32 cellular contexts compared by ENCODE assay signal in genomic region chr7:2383543-2384274, GRCh38. TPM values are rescaled to one million over a fixed set of nuclear protein-coding genes. Genes with fewer than 3 reads are reported as not detected.
A peak's percentile ranks its signal among the peaks of the same experiment; 100 is the strongest.
DNase-seq lines count a peak whose midpoint lies in the region; ATAC-seq, FAIRE-seq and TF ChIP-seq lines count a peak whose summit lies in the region.
"Had no signal": no experiment of that assay in that cellular context is flagged by ENCODE, and none has a peak within 500 bp of the region (broad histone marks: within the 10 kb centered on the region; RNA-seq: fewer than 3 reads in every experiment).

No MANE protein-coding gene starts in this region.

- CTCF ChIA-PET in GM12878 (lab: Yijun Ruan, JAX) = interaction anchor here (0.6 to 1.5 kb wide), 5 partner anchors 9 to 85 kb away, joined by 3 to 13 read pairs (median 3); no protein-coding TSS in a partner anchor

- 88% methylated on average over 22 of the region's 29 CpGs for WGBS in GM12878 (ENCODE audit: insufficient coverage, insufficient replicate concordance, low lambda C conversion rate, missing lambda C conversion rate)

- H3K27ac Mint-ChIP-seq in stimulated activated effector memory CD8-positive, alpha-beta T cell treated with anti-CD3 and anti-CD28 coated beads, Interleukin-12 subunit alpha, Interleukin-12 subunit beta, amount 100 ng/mL, for 72 hours = peak overlapping the region; percentile 52
- H3K27ac Mint-ChIP-seq: activated CD8-positive, alpha-beta T cell treated with anti-CD3 and anti-CD28 coated beads, Interleukin-2, amount 10 ng/mL, durations not matched to agents 7 days and 5 days; activated T-helper 17 cell treated with anti-CD3 and anti-CD28 coated beads, Interleukin-2, amount 50 U/mL, for 72 hours; CD4-positive, CD25-positive, alpha-beta regulatory T cell; dendritic cell treated with granulocyte-macrophage colony-stimulating factor and Interleukin-4, amounts not matched to agents 40 ng/mL and 50 ng/mL, for 4 days; T-helper 2 cell treated with Interferon-gamma antibody and Interleukin-4, amounts not matched to agents 5 μg/mL and 100 μg/mL, for 36 hours had no signal

- BruUV-seq in GM12878 (replicated peaks; lab: Mats Ljungman, UMichigan) = no TSS peak

- H3K36me3 Mint-ChIP-seq in stimulated activated effector memory CD8-positive, alpha-beta T cell treated with anti-CD3 and anti-CD28 coated beads, Interleukin-12 subunit alpha, Interleukin-12 subunit beta, amount 100 ng/mL, for 72 hours = peaks cover 48% of the 10 kb centered on the region

- H3K9me3 ChIP-seq in right atrium auricular region (no peaks in the 10 kb centered on the region), GM12878 (replicated peaks; ENCODE audit: control insufficient read depth, insufficient read depth, low read length) (no peaks in the 10 kb centered on the region)
- H3K9me3 ChIP-seq: body of pancreas, esophagus muscularis mucosa, HAP-1, neutrophil, prostate gland, sigmoid colon, upper lobe of left lung had no signal

- FAIRE-seq in GM12878 (lab: Jason Lieb, UNC) = no peak
- FAIRE-seq: keratinocyte had no signal

- TF ChIP-seq EP300 in GM12878 (IDR thresholded peaks at IDR 0.05; ENCODE audit: borderline replicate concordance in 1 of 2, control insufficient read depth in 1 of 2, low read depth in 2 of 2, low read length in 2 of 2) = no peak

- DNase-seq in Right ventricle myocardium inferior (ENCODE audit: missing footprints) (no peak), right atrium auricular region (ENCODE audit: low spot score) (no peak), NCI-H524 treated with DMSO at 0.1 percent for 48 hours (lab: John Stamatoyannopoulos, UW) (peak; percentile 64), GM12878 (ENCODE audit: low read depth, low spot score) (no peak), NCI-H1417 treated with DMSO at 0.1 percent for 48 hours (lab: John Stamatoyannopoulos, UW) (no peak), NCI-H446 treated with DMSO at 0.1 percent for 48 hours (lab: John Stamatoyannopoulos, UW) (no peak)
- DNase-seq in stimulated activated effector memory CD8-positive, alpha-beta T cell treated with anti-CD3 and anti-CD28 coated beads, Interleukin-12 subunit alpha, Interleukin-12 subunit beta, amount 100 ng/mL, for 72 hours (ENCODE audit: low spot score in 2 of 2) = no peak
- DNase-seq: 8988T; activated CD4-positive, alpha-beta T cell treated with anti-CD3 and anti-CD28 coated beads for 4 hours; activated naive CD4-positive, alpha-beta T cell treated with anti-CD3 and anti-CD28 coated beads, Interleukin-2, amount 50 U/mL, for 16 hours; body of pancreas; left ventricle myocardium superior; NCI-H146; NCI-H510A; SHP77 treated with DMSO at 0.1 percent for 48 hours; sigmoid colon; stimulated activated CD4-positive, alpha-beta T cell treated with anti-CD3 and anti-CD28 coated beads, Interleukin-4, amount 100 ng/mL, for 1 hour had no signal

- no peaks in the 10 kb centered on the region for H4K20me1 ChIP-seq in GM12878 (ENCODE audit: control insufficient read depth, insufficient read depth)

- no peak overlapping the region for H3K4me3 Mint-ChIP-seq in stimulated activated effector memory CD8-positive, alpha-beta T cell treated with anti-CD3 and anti-CD28 coated beads, Interleukin-12 subunit alpha, Interleukin-12 subunit beta, amount 100 ng/mL, for 72 hours
- H3K4me3 Mint-ChIP-seq: activated CD8-positive, alpha-beta T cell treated with anti-CD3 and anti-CD28 coated beads, Interleukin-2, amount 10 ng/mL, durations not matched to agents 7 days and 5 days; activated T-helper 17 cell treated with anti-CD3 and anti-CD28 coated beads, Interleukin-2, amount 50 U/mL, for 72 hours; CD4-positive, CD25-positive, alpha-beta regulatory T cell; central memory CD8-positive, alpha-beta T cell; dendritic cell treated with granulocyte-macrophage colony-stimulating factor and Interleukin-4, amounts not matched to agents 40 ng/mL and 50 ng/mL, for 4 days; endodermal cell; T-helper 2 cell treated with Interferon-gamma antibody and Interleukin-4, amounts not matched to agents 5 μg/mL and 100 μg/mL, for 36 hours had no signal

- POLR2A ChIA-PET in GM12878 (lab: Charles Lee) = no interaction called here

- intact Hi-C loops in Right ventricle myocardium inferior (cut with DNase I) (no loop called here), GM12878 (cut with micrococcal nuclease; ENCODE audit: unreplicated experiment) (no loop called here)

- H3K4me1 ChIP-seq in right atrium auricular region (peaks cover 0 to 5% of the 10 kb centered on the region in 2 donors), GM12878 (ENCODE audit: control insufficient read depth, insufficient read depth, low read length) (no peaks in the 10 kb centered on the region)
- H3K4me1 ChIP-seq: body of pancreas, prostate gland, sigmoid colon had no signal

- peaks cover 35% of the 10 kb centered on the region for H3K36me3 ChIP-seq in right atrium auricular region
- peaks cover 15 to 37% of the 10 kb centered on the region in 2 experiments for H3K36me3 ChIP-seq in GM12878 (ENCODE audit: control insufficient read depth in 2 of 2, insufficient read depth in 2 of 2, low read length in 1 of 2)

- H3K27ac ChIP-seq in right atrium auricular region (no peak overlapping the region), GM12878 (ENCODE audit: control insufficient read depth, insufficient read depth) (no peak overlapping the region)
- H3K27ac ChIP-seq: body of pancreas, esophagus muscularis mucosa, neutrophil, PC-9, prostate gland, sigmoid colon, upper lobe of left lung had no signal

- TF ChIP-seq RAD21 in GM12878 (IDR thresholded peaks at IDR 0.05; ENCODE audit: insufficient read depth, low read depth, low read length) = no peak

- SMC1A ChIA-PET in GM12878 (lab: Charles Lee; ENCODE audit: uncharacterized antibody, unreplicated experiment) = interaction anchor here (1.3 kb wide), 1 partner anchor 85 kb away, joined by 5 read pairs; no protein-coding TSS in a partner anchor

- H3K27me3 ChIP-seq in right atrium auricular region (no peaks in the 10 kb centered on the region), GM12878 (replicated peaks in 1 of 2; ENCODE audit: control insufficient read depth in 2 of 2, insufficient read depth in 2 of 2, low read length in 1 of 2) (no peaks in the 10 kb centered on the region)
- H3K27me3 ChIP-seq: body of pancreas, esophagus muscularis mucosa, neutrophil, sigmoid colon, upper lobe of left lung had no signal

- no peak overlapping the region for H3K4me2 ChIP-seq in GM12878 (ENCODE audit: control insufficient read depth, insufficient read depth)
- H3K4me2 ChIP-seq: PC-9 had no signal

- no peaks in the 10 kb centered on the region for H3K9me3 Mint-ChIP-seq in stimulated activated effector memory CD8-positive, alpha-beta T cell treated with anti-CD3 and anti-CD28 coated beads, Interleukin-12 subunit alpha, Interleukin-12 subunit beta, amount 100 ng/mL, for 72 hours
- H3K9me3 Mint-ChIP-seq: activated T-helper 17 cell treated with anti-CD3 and anti-CD28 coated beads, Interleukin-2, amount 50 U/mL, for 72 hours; CD4-positive, CD25-positive, alpha-beta regulatory T cell; central memory CD8-positive, alpha-beta T cell; dendritic cell treated with granulocyte-macrophage colony-stimulating factor and Interleukin-4, amounts not matched to agents 40 ng/mL and 50 ng/mL, for 4 days; endodermal cell; T-helper 2 cell treated with Interferon-gamma antibody and Interleukin-4, amounts not matched to agents 5 μg/mL and 100 μg/mL, for 36 hours had no signal

- peak; percentile 18 for ATAC-seq in Right ventricle myocardium inferior
- ATAC-seq in GM12878 = no peak; the same call in 2 of the 3 replicates
- no peak for ATAC-seq in stimulated activated effector memory CD8-positive, alpha-beta T cell treated with anti-CD3 and anti-CD28 coated beads, Interleukin-12 subunit alpha, Interleukin-12 subunit beta, amount 100 ng/mL, for 72 hours
- ATAC-seq in GM18498 (IDR thresholded peaks at IDR 0.05; ENCODE audit: unreplicated experiment) = no peak
- ATAC-seq: activated CD8-positive, alpha-beta T cell treated with anti-CD3 and anti-CD28 coated beads, Interleukin-2, amount 10 ng/mL, durations not matched to agents 7 days and 5 days; activated T-helper 17 cell treated with anti-CD3 and anti-CD28 coated beads, Interleukin-2, amount 50 U/mL, for 72 hours; body of pancreas; left ventricle myocardium superior had no signal

- RAD21 ChIA-PET in GM12878 (lab: Charles Lee; ENCODE audit: unreplicated experiment) = interaction anchor here (0.6 to 2.1 kb wide), 4 partner anchors 19 to 508 kb away, joined by 3 to 5 read pairs (median 4); partner anchors contain the start of gene CHST12

- no peak overlapping the region for H3K9ac ChIP-seq in GM12878 (ENCODE audit: control insufficient read depth, insufficient read depth, low read length)

- in situ Hi-C loops in GM12878 (cut with MboI) = no loop called here

- no peaks in the 10 kb centered on the region for H3K79me2 ChIP-seq in GM12878 (ENCODE audit: control insufficient read depth, insufficient read depth, low read length)

- H2AFZ ChIP-seq in GM12878 (ENCODE audit: control insufficient read depth, low read depth, low read length) = no peak overlapping the region
- H2AFZ ChIP-seq: PC-9 had no signal

- TF ChIP-seq CTCF in right atrium auricular region (IDR thresholded peaks at IDR 0.05) = no peak
- TF ChIP-seq CTCF in GM12878 (IDR thresholded peaks at IDR 0.05 in 2 of 3, conservative IDR thresholded peaks at IDR 0.05 in 1 of 3; ENCODE audit: control insufficient read depth in 2 of 3, extremely low read depth in 1 of 3, insufficient read depth in 1 of 3, low read depth in 3 of 3, low read length in 3 of 3) = no peak

- H3K4me3 ChIP-seq in right atrium auricular region (no peak overlapping the region), GM12878 (no peak overlapping the region)
- H3K4me3 ChIP-seq: body of pancreas, esophagus muscularis mucosa, HAP-1, PC-9, prostate gland, sigmoid colon, upper lobe of left lung had no signal

- peaks cover 17% of the 10 kb centered on the region for H3K4me1 Mint-ChIP-seq in stimulated activated effector memory CD8-positive, alpha-beta T cell treated with anti-CD3 and anti-CD28 coated beads, Interleukin-12 subunit alpha, Interleukin-12 subunit beta, amount 100 ng/mL, for 72 hours
- H3K4me1 Mint-ChIP-seq: activated T-helper 17 cell treated with anti-CD3 and anti-CD28 coated beads, Interleukin-2, amount 50 U/mL, for 72 hours; endodermal cell had no signal

- TF ChIP-seq POLR2A in GM12878 (IDR thresholded peaks at IDR 0.05; ENCODE audit: low read depth, low read length) = peak; percentile 26; the same call in 1 of the 2 replicates

RNA-seq across cellular contexts. Expression of gene CHST12, which starts 19.7 kb away (rescaled TPM):
- 13.5 TPM for total RNA-seq in Right ventricle myocardium inferior
- 10 to 100 TPM; 14.2 to 15.0 TPM for total RNA-seq in right atrium auricular region
- 24.3 and 24.9 TPM in 2 replicates for total RNA-seq in GM12878 (2013; cell fraction: nucleolus; rRNA removed)
- total RNA-seq in GM12878 (2014; rRNA removed) = 2.0 and 2.4 TPM in 2 replicates
- total RNA-seq in GM12878 (2014; rRNA removed; fragmentation: Illumina TruSeq; extraction: Trizol) = 0.78 and 1.1 TPM in 2 replicates
- total RNA-seq in GM12878 (2021) = 6.9 and 8.4 TPM in 2 replicates
- 4.6 TPM for polyA plus RNA-seq in GM12878 (2011; ENCODE audit: low read depth)
- polyA plus RNA-seq in GM12878 (2011; rRNA removed) = 5.9 and 14.2 TPM in 2 replicates
- 25.5 and 35.2 TPM in 2 replicates for polyA plus RNA-seq in GM12878 (2011; cell fraction: cytosol; rRNA removed)
- polyA plus RNA-seq in GM12878 (2011; cell fraction: nucleus; rRNA removed) = 18.3 and 23.4 TPM in 2 replicates
- polyA plus RNA-seq in GM12878 (2012) = 12.2 and 14.0 TPM in 2 replicates
- 0.19 and 0.43 TPM in 2 replicates for polyA plus RNA-seq in GM12878 (2014; fragmentation: Illumina TruSeq; extraction: Trizol)
- under 1 TPM; 0.05 to 0.33 TPM for polyA plus RNA-seq in GM12878 (2014; fragmentation: Nextera tagmentation; extraction: Ambion mirVana)
- 4.2 and 6.0 TPM in 2 replicates for polyA plus RNA-seq in GM12878 (2014; rRNA removed)
- polyA plus RNA-seq in GM12878 (2016; fragmentation: Nextera tagmentation; extraction: Ambion mirVana) = 10 to 100 TPM; 11.8 TPM
- 9.7 and 19.3 TPM in 2 replicates for polyA minus RNA-seq in GM12878 (2011; rRNA and poly(A)+ RNA removed)
- 12.7 and 14.5 TPM in 2 replicates for polyA minus RNA-seq in GM12878 (2011; cell fraction: cytosol; rRNA and poly(A)+ RNA removed)
- polyA minus RNA-seq in GM12878 (2011; cell fraction: nucleus; rRNA and poly(A)+ RNA removed) = 3.3 and 7.9 TPM in 2 replicates

RNA-seq across cellular contexts. Expression of gene EIF3B, which starts 29.1 kb away (rescaled TPM):
- 68.1 TPM for total RNA-seq in Right ventricle myocardium inferior
- 10 to 100 TPM; 51.4 to 66.9 TPM for total RNA-seq in right atrium auricular region
- total RNA-seq in GM12878 (2013; cell fraction: nucleolus; rRNA removed) = 276 and 290 TPM in 2 replicates
- 154 and 166 TPM in 2 replicates for total RNA-seq in GM12878 (2014; rRNA removed)
- total RNA-seq in GM12878 (2014; rRNA removed; fragmentation: Illumina TruSeq; extraction: Trizol) = 197 and 221 TPM in 2 replicates
- total RNA-seq in GM12878 (2021) = 232 and 251 TPM in 2 replicates
- 108 TPM for polyA plus RNA-seq in GM12878 (2011; ENCODE audit: low read depth)
- 138 and 140 TPM in 2 replicates for polyA plus RNA-seq in GM12878 (2011; rRNA removed)
- 110 and 132 TPM in 2 replicates for polyA plus RNA-seq in GM12878 (2011; cell fraction: cytosol; rRNA removed)
- polyA plus RNA-seq in GM12878 (2011; cell fraction: nucleus; rRNA removed) = 251 and 346 TPM in 2 replicates
- polyA plus RNA-seq in GM12878 (2012) = 135 and 193 TPM in 2 replicates
- polyA plus RNA-seq in GM12878 (2014; fragmentation: Illumina TruSeq; extraction: Trizol) = 275 and 289 TPM in 2 replicates
- 10 to 100 TPM; 17.6 to 52.4 TPM for polyA plus RNA-seq in GM12878 (2014; fragmentation: Nextera tagmentation; extraction: Ambion mirVana)
- polyA plus RNA-seq in GM12878 (2014; rRNA removed) = 167 and 173 TPM in 2 replicates
- 100 to 1,000 TPM in 1 of 2 experiments, 10 to 100 TPM in 1; 36.9 to 126 TPM for polyA plus RNA-seq in GM12878 (2016; fragmentation: Nextera tagmentation; extraction: Ambion mirVana)
- polyA minus RNA-seq in GM12878 (2011; rRNA and poly(A)+ RNA removed) = 127 and 134 TPM in 2 replicates
- polyA minus RNA-seq in GM12878 (2011; cell fraction: cytosol; rRNA and poly(A)+ RNA removed) = 52.5 and 58.8 TPM in 2 replicates
- polyA minus RNA-seq in GM12878 (2011; cell fraction: nucleus; rRNA and poly(A)+ RNA removed) = 59.1 and 78.1 TPM in 2 replicates
